ENCODE assay signal across 1 cellular context in genomic region chr7:136803028-136803427, GRCh38.
TF ChIP-seq lines count a peak whose summit lies in the region.

No MANE protein-coding gene starts in this region.

TF ChIP-seq in SK-N-SH treated with all-trans-retinoic acid at 6 μM for 48 hours, 23 proteins besides CTCF, POLR2A, EP300 and RAD21 (continued from another document):
- no peak for TF ChIP-seq TSHZ2 (CRISPR knock-in tag; IDR thresholded peaks at IDR 0.05)
- no peak for TF ChIP-seq CREB5 (CRISPR knock-in tag; IDR thresholded peaks at IDR 0.05; ENCODE audit: low read depth)
- TF ChIP-seq TCF4 (CRISPR knock-in tag; IDR thresholded peaks at IDR 0.05; ENCODE audit: borderline replicate concordance) = no peak
- TF ChIP-seq ARNTL (CRISPR knock-in tag; IDR thresholded peaks at IDR 0.05; ENCODE audit: borderline replicate concordance, low read depth) = no peak
- no peak for TF ChIP-seq TOX (CRISPR knock-in tag; IDR thresholded peaks at IDR 0.05; ENCODE audit: borderline replicate concordance)
- TF ChIP-seq BACH2 (CRISPR knock-in tag; IDR thresholded peaks at IDR 0.05; ENCODE audit: borderline replicate concordance) = no peak
- no peak for TF ChIP-seq ESRRG (CRISPR knock-in tag; IDR thresholded peaks at IDR 0.05)
- no peak for TF ChIP-seq ZNF70 (CRISPR knock-in tag; IDR thresholded peaks at IDR 0.05)
- no peak for TF ChIP-seq PPARA (CRISPR knock-in tag; IDR thresholded peaks at IDR 0.05; ENCODE audit: borderline replicate concordance)
- no peak for TF ChIP-seq ZFP3 (CRISPR knock-in tag; IDR thresholded peaks at IDR 0.05)
- no peak for TF ChIP-seq CSRNP3 (CRISPR knock-in tag; IDR thresholded peaks at IDR 0.05)
- no peak for TF ChIP-seq ISL1 (CRISPR knock-in tag; IDR thresholded peaks at IDR 0.05)
- TF ChIP-seq ZNF8 (CRISPR knock-in tag; IDR thresholded peaks at IDR 0.05) = no peak
- no peak for TF ChIP-seq PATZ1 (CRISPR knock-in tag; IDR thresholded peaks at IDR 0.05; ENCODE audit: borderline replicate concordance)
- TF ChIP-seq ZNF565 (CRISPR knock-in tag; conservative IDR thresholded peaks at IDR 0.05; ENCODE audit: low read depth) = no peak
- no peak for TF ChIP-seq SNAI2 (CRISPR knock-in tag; IDR thresholded peaks at IDR 0.05)
- TF ChIP-seq RARB (CRISPR knock-in tag; IDR thresholded peaks at IDR 0.05) = no peak
